ENCODE assay signal across 13 cellular contexts in genomic region chr3:46299608-46300460, GRCh38. TPM values are rescaled to one million over a fixed set of nuclear protein-coding genes. Genes with fewer than 3 reads are reported as not detected.
A peak's percentile ranks its signal among the peaks of the same experiment; 100 is the strongest.
DNase-seq lines count a peak whose midpoint lies in the region; ATAC-seq, FAIRE-seq and TF ChIP-seq lines count a peak whose summit lies in the region.
"Had no signal": no experiment of that assay in that cellular context is flagged by ENCODE, and none has a peak within 500 bp of the region (broad histone marks: within the 10 kb centered on the region; RNA-seq: fewer than 3 reads in every experiment).

No MANE protein-coding gene starts in this region.

- H3K27ac ChIP-seq in GM12878 (ENCODE audit: control insufficient read depth, insufficient read depth) (peak overlapping the region; percentile 47), testis (no peak overlapping the region), stomach (peak overlapping the region in 2 of 5 donors; percentile 36 to 66)
- H3K27ac ChIP-seq: thyroid gland had no signal

- H3K79me2 ChIP-seq in GM12878 (ENCODE audit: control insufficient read depth, insufficient read depth, low read length) = no peaks in the 10 kb centered on the region

- BruUV-seq in GM12878 (replicated peaks; lab: Mats Ljungman, UMichigan) = no TSS peak

- ATAC-seq in Right ventricle myocardium inferior (peak; percentile 64), GM12878 (peak; percentile 47), GM19455 (IDR thresholded peaks at IDR 0.05; ENCODE audit: unreplicated experiment) (no peak)

- RAD21 ChIA-PET in GM12878 (lab: Charles Lee; ENCODE audit: unreplicated experiment) = interaction anchor here (0.6 to 2.6 kb wide), 12 partner anchors 12 to 101 kb away, joined by 3 to 25 read pairs (median 4); partner anchors contain the start of genes CCR1 and CCR5

- DNase-seq in Right ventricle myocardium inferior (ENCODE audit: missing footprints) (no peak), cardiac septum (ENCODE audit: low spot score) (no peak), NAMALWA (ENCODE audit: low spot score) (peak; percentile 1), GM12878 (ENCODE audit: low read depth, low spot score) (no peak), testis (no peak), stomach (no peak)
- no peak for DNase-seq in stimulated activated CD4-positive, alpha-beta T cell treated with anti-CD3 and anti-CD28 coated beads, Interleukin-4, amount 100 ng/mL, for 4 hours
- DNase-seq: aorta, NCI-H1436, thyroid gland had no signal

- peak overlapping the region; percentile 11; the same call in 1 of the 2 replicates for H3K4me3 ChIP-seq in GM12878
- no peak overlapping the region for H3K4me3 ChIP-seq in testis
- no peak overlapping the region for H3K4me3 ChIP-seq in stomach
- H3K4me3 ChIP-seq: thyroid gland had no signal

- TF ChIP-seq CTCF in GM12878 (IDR thresholded peaks at IDR 0.05 in 2 of 3, conservative IDR thresholded peaks at IDR 0.05 in 1 of 3; ENCODE audit: control insufficient read depth in 2 of 3, extremely low read depth in 1 of 3, insufficient read depth in 1 of 3, low read depth in 3 of 3, low read length in 3 of 3) = no peak
- no peak for TF ChIP-seq CTCF in testis (IDR thresholded peaks at IDR 0.05)
- TF ChIP-seq CTCF in stomach (IDR thresholded peaks at IDR 0.05) = no peak

- CTCF ChIA-PET in GM12878 (lab: Yijun Ruan, JAX) = interaction anchor here (0.9 to 8.5 kb wide), 8 partner anchors 10 to 212 kb away, joined by 3 to 71 read pairs (median 3); partner anchors contain the start of gene CCR5

- POLR2A ChIA-PET in GM12878 (lab: Charles Lee) = interaction anchor here (0.7 to 1.4 kb wide), 3 partner anchors 15 to 60 kb away, joined by 3 read pairs; no protein-coding TSS in a partner anchor

- H3K9me3 ChIP-seq in GM12878 (replicated peaks; ENCODE audit: control insufficient read depth, insufficient read depth, low read length) (no peaks in the 10 kb centered on the region), testis (no peaks in the 10 kb centered on the region), stomach (no peaks in the 10 kb centered on the region)
- H3K9me3 ChIP-seq: thyroid gland had no signal

- H4K20me1 ChIP-seq in GM12878 (ENCODE audit: control insufficient read depth, insufficient read depth) = no peaks in the 10 kb centered on the region

- H3K9ac ChIP-seq in GM12878 (ENCODE audit: control insufficient read depth, insufficient read depth, low read length) = peak overlapping the region; percentile 12; the same call in 1 of the 2 replicates

- no peak for TF ChIP-seq POLR2A in GM12878 (IDR thresholded peaks at IDR 0.05; ENCODE audit: low read depth, low read length)
- no peak for TF ChIP-seq POLR2A in testis (IDR thresholded peaks at IDR 0.05)
- TF ChIP-seq POLR2A in stomach (IDR thresholded peaks at IDR 0.05) = no peak

- TF ChIP-seq RAD21 in GM12878 (IDR thresholded peaks at IDR 0.05; ENCODE audit: insufficient read depth, low read depth, low read length) = no peak

- in situ Hi-C loops in GM12878 (cut with MboI) = no loop called here

- TF ChIP-seq EP300 in GM12878 (IDR thresholded peaks at IDR 0.05; ENCODE audit: borderline replicate concordance in 1 of 2, control insufficient read depth in 1 of 2, low read depth in 2 of 2, low read length in 2 of 2) = no peak
- TF ChIP-seq EP300 in stomach (IDR thresholded peaks at IDR 0.05) = no peak

- peak overlapping the region; percentile 36 for H3K4me2 ChIP-seq in GM12878 (ENCODE audit: control insufficient read depth, insufficient read depth)

- intact Hi-C loops in Right ventricle myocardium inferior (cut with DNase I) (no loop called here), cardiac septum (cut with DNase I) (no loop called here), GM12878 (cut with micrococcal nuclease; ENCODE audit: unreplicated experiment) (loop anchor here (2.0 to 5.0 kb wide), 2 partner anchors 61 to 208 kb away; no protein-coding TSS in a partner anchor), testis (cut with DNase I; ENCODE audit: low total_unique reads) (no loop called here), stomach (cut with DNase I; ENCODE audit: low total_unique reads) (loop anchor here (10.0 kb wide), 1 partner anchor 135 kb away; no protein-coding TSS in a partner anchor)

- H3K4me1 ChIP-seq in GM12878 (ENCODE audit: control insufficient read depth, insufficient read depth, low read length) = peaks cover 53% of the 10 kb centered on the region
- H3K4me1 ChIP-seq in testis = peaks cover 4% of the 10 kb centered on the region
- peaks cover 0 to 8% (median 0%) of the 10 kb centered on the region in 4 donors for H3K4me1 ChIP-seq in stomach
- H3K4me1 ChIP-seq: thyroid gland had no signal

- no peak for FAIRE-seq in GM12878 (lab: Jason Lieb, UNC)

- SMC1A ChIA-PET in GM12878 (lab: Charles Lee; ENCODE audit: uncharacterized antibody, unreplicated experiment) = interaction anchor here (0.7 to 6.1 kb wide), 15 partner anchors 16 to 212 kb away, joined by 3 to 74 read pairs (median 5); partner anchors contain the start of gene CCR5

- H3K27me3 ChIP-seq in GM12878 (replicated peaks in 1 of 2; ENCODE audit: control insufficient read depth in 2 of 2, insufficient read depth in 2 of 2, low read length in 1 of 2) (no peaks in the 10 kb centered on the region), testis (no peaks in the 10 kb centered on the region), stomach (no peaks in the 10 kb centered on the region)
- H3K27me3 ChIP-seq: thyroid gland had no signal

- no peaks in the 10 kb centered on the region for H3K36me3 ChIP-seq in GM12878 (ENCODE audit: control insufficient read depth in 2 of 2, insufficient read depth in 2 of 2, low read length in 1 of 2)
- no peaks in the 10 kb centered on the region for H3K36me3 ChIP-seq in testis (ENCODE audit: low read depth, missing control alignments)
- no peaks in the 10 kb centered on the region for H3K36me3 ChIP-seq in stomach
- H3K36me3 ChIP-seq: thyroid gland had no signal

- 0% methylated on average over 4 of the region's 5 CpGs for WGBS in GM12878 (ENCODE audit: insufficient coverage, insufficient replicate concordance, low lambda C conversion rate, missing lambda C conversion rate)
- 78 to 94% methylated on average over 5 of the region's 5 CpGs for WGBS in testis, 2 donors
- 59 to 75% (median 73%) methylated on average over 5 of the region's 5 CpGs for WGBS in stomach, 5 donors

- no peak overlapping the region; the same call in 1 of the 2 replicates for H2AFZ ChIP-seq in GM12878 (ENCODE audit: control insufficient read depth, low read depth, low read length)

TF ChIP-seq in GM12878, 131 proteins besides CTCF, POLR2A, EP300 and RAD21 (continues in another document):
- TF ChIP-seq SUZ12 (IDR thresholded peaks at IDR 0.05; ENCODE audit: unreplicated experiment) = no peak
- 0 out of 2 replicates have a peak, but pooled peaks have one; percentile 3 for TF ChIP-seq FOXM1 (IDR thresholded peaks at IDR 0.05; ENCODE audit: low read depth, low read length)
- no peak for TF ChIP-seq NR2F1 (conservative IDR thresholded peaks at IDR 0.05)
- peak; percentile 72 for TF ChIP-seq RUNX3 (IDR thresholded peaks at IDR 0.05; ENCODE audit: low read length)
- TF ChIP-seq NFIC (IDR thresholded peaks at IDR 0.05; ENCODE audit: low read depth, low read length) = peak; percentile 48; the same call in 1 of the 2 replicates
- peak; percentile 83 for TF ChIP-seq ZNF384 (IDR thresholded peaks at IDR 0.05; ENCODE audit: borderline replicate concordance, low read depth, low read length)

RNA-seq across cellular contexts. Expression of gene CCR2, which starts 54.1 kb away (rescaled TPM):
- total RNA-seq in Right ventricle myocardium inferior (0.89 TPM), cardiac septum (1.3 TPM), GM12878 (2014; rRNA removed) (3.6 and 4.4 TPM in 2 replicates), GM12878 (2014; rRNA removed; fragmentation: Illumina TruSeq; extraction: Trizol) (4.3 and 4.4 TPM in 2 replicates), GM12878 (2021) (2.5 and 3.5 TPM in 2 replicates), testis (1 to 10 TPM in 1 of 2 donors, not detected in 1; 1.2 TPM), stomach (1 to 10 TPM in 1 of 5 donors, under 1 TPM in 1, not detected in 3; 0.37 to 2.5 TPM)
- total RNA-seq in GM12878 (2013; cell fraction: nucleolus; rRNA removed) = not detected in 2 replicates
- polyA plus RNA-seq in GM12878 (2011; ENCODE audit: low read depth) = 0.18 TPM
- polyA plus RNA-seq in GM12878 (2011; rRNA removed) (not detected in 2 replicates), GM12878 (2014; fragmentation: Illumina TruSeq; extraction: Trizol) (3.6 and 4.1 TPM in 2 replicates), GM12878 (2014; fragmentation: Nextera tagmentation; extraction: Ambion mirVana) (1 to 10 TPM; 2.5 to 4.7 TPM), GM12878 (2014; rRNA removed) (2.1 and 2.7 TPM in 2 replicates), GM12878 (2016; fragmentation: Nextera tagmentation; extraction: Ambion mirVana) (1 to 10 TPM; 1.9 to 2.7 TPM), testis (ENCODE audit: insufficient read depth, low read depth, low replicate concordance) (2.7 TPM), stomach (under 1 TPM; 0.45 to 0.81 (median 0.61) TPM)
- not detected in 2 replicates for polyA plus RNA-seq in GM12878 (2011; cell fraction: cytosol; rRNA removed)
- polyA plus RNA-seq in GM12878 (2011; cell fraction: nucleus; rRNA removed) = not detected in 2 replicates
- polyA plus RNA-seq in GM12878 (2012) = 0.32 and 0.80 TPM in 2 replicates
- not detected in 2 replicates for polyA minus RNA-seq in GM12878 (2011; rRNA and poly(A)+ RNA removed)
- polyA minus RNA-seq in GM12878 (2011; cell fraction: cytosol; rRNA and poly(A)+ RNA removed) = not detected in 2 replicates
- not detected in 2 replicates for polyA minus RNA-seq in GM12878 (2011; cell fraction: nucleus; rRNA and poly(A)+ RNA removed)
- total RNA-seq: lung microvascular endothelial cell had no signal
- polyA plus RNA-seq: fibroblast of lung had no signal

RNA-seq across cellular contexts. Expression of gene CCR3, which starts 57.6 kb away (rescaled TPM):
- total RNA-seq in Right ventricle myocardium inferior (not detected), cardiac septum (not detected), GM12878 (2014; rRNA removed) (0.23 and 0.65 TPM in 2 replicates), GM12878 (2014; rRNA removed; fragmentation: Illumina TruSeq; extraction: Trizol) (0.27 and 0.60 TPM in 2 replicates), GM12878 (2021) (0.41 and 0.66 TPM in 2 replicates), testis (not detected), stomach (1 to 10 TPM in 2 of 5 donors, not detected in 3; 7.1 to 8.9 TPM)
- total RNA-seq in GM12878 (2013; cell fraction: nucleolus; rRNA removed) = 0.42 and 0.54 TPM in 2 replicates
- not detected for polyA plus RNA-seq in GM12878 (2011; ENCODE audit: low read depth)
- polyA plus RNA-seq in GM12878 (2011; rRNA removed) (not detected in 2 replicates), GM12878 (2014; fragmentation: Illumina TruSeq; extraction: Trizol) (0.65 and 0.78 TPM in 2 replicates), GM12878 (2014; fragmentation: Nextera tagmentation; extraction: Ambion mirVana) (under 1 TPM; 0.53 TPM), GM12878 (2014; rRNA removed) (0.58 TPM in 2 replicates), GM12878 (2016; fragmentation: Nextera tagmentation; extraction: Ambion mirVana) (under 1 TPM; 0.13 to 0.20 TPM), testis (ENCODE audit: insufficient read depth, low read depth, low replicate concordance) (not detected), stomach (under 1 TPM in 1 of 3 donors, not detected in 2; 0.05 TPM)
- polyA plus RNA-seq in GM12878 (2011; cell fraction: cytosol; rRNA removed) = 0.05 and 0.06 TPM in 2 replicates
- polyA plus RNA-seq in GM12878 (2011; cell fraction: nucleus; rRNA removed) = not detected in 2 replicates
- 0.19 and 0.27 TPM in 2 replicates for polyA plus RNA-seq in GM12878 (2012)
- not detected in 2 replicates for polyA minus RNA-seq in GM12878 (2011; rRNA and poly(A)+ RNA removed)
- not detected in 2 replicates for polyA minus RNA-seq in GM12878 (2011; cell fraction: cytosol; rRNA and poly(A)+ RNA removed)
- not detected in 2 replicates for polyA minus RNA-seq in GM12878 (2011; cell fraction: nucleus; rRNA and poly(A)+ RNA removed)
- total RNA-seq: lung microvascular endothelial cell, thyroid gland had no signal
- polyA plus RNA-seq: aorta had no signal

Comparison
In these comparisons a context has a peak if more than half of its experiments do, and no peak if none do; other contexts are left out.
1. intact Hi-C loops: an anchor here in GM12878 (2.0 to 5.0 kb wide) and stomach (10.0 kb wide); none called in Right ventricle myocardium inferior, cardiac septum and testis.